In the genomic region with DNA sequence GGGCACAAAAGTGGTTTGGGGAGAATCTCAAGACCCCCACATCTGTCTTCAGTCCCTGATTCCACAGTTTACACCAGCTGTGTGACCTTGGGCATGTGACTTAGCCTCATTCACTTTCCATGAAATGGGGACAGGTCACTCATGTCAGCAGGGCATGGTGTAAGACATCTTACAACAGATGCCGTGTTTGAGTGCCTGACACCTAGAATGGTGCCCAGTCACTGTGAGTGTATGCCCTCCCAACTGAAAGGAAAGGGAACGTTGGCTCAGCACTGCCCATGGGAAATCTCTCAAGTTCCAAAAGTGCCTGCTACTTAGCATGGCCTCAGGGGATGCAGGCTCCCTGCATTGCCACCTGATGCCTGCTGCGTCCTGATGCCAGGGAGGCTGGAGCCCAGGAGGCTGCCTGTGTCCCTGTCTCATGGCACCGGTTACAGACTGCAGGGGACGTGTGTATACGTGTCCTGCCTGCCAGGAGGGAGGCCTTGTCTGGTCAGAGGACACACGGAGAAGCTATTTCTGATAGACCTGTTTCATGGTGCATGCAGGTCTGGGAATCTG, we compare ENCODE assay signal across 20 cellular contexts. TPM values are rescaled to one million over a fixed set of nuclear protein-coding genes. Genes with fewer than 3 reads are reported as not detected.
DNase-seq lines count a peak whose midpoint lies in the region; ATAC-seq and TF ChIP-seq lines count a peak whose summit lies in the region.
"Had no signal": no experiment of that assay in that cellular context is flagged by ENCODE, and none has a peak within 500 bp of the region (broad histone marks: within the 10 kb centered on the region; RNA-seq: fewer than 3 reads in every experiment).

No MANE protein-coding gene starts in this region.

- no peak for TF ChIP-seq POLR2A in body of pancreas (IDR thresholded peaks at IDR 0.05)

- no peak overlapping the region for H3K4me3 Mint-ChIP-seq in activated T-cell treated with anti-CD3 and anti-CD28 coated beads, Interleukin-2, amount 50 U/mL, for 72 hours
- H3K4me3 Mint-ChIP-seq in central memory CD8-positive, alpha-beta T cell, result peak overlapping the region; percentile 16
- H3K4me3 Mint-ChIP-seq: dendritic cell treated with granulocyte-macrophage colony-stimulating factor and Interleukin-4, amounts not matched to agents 40 ng/mL and 50 ng/mL, for 4 days; neural progenitor cell; T-helper 1 cell treated with Interleukin-12 subunit alpha and Interleukin-12 subunit beta and Interleukin-4 antibody, amounts not matched to agents 30 μg/mL and 1 μg/mL, for 36 hours had no signal

- H3K9me3 ChIP-seq in DND-41 (ENCODE audit: insufficient read depth, low read length, severe bottlenecking) (no peaks in the 10 kb centered on the region), psoas muscle (no peaks in the 10 kb centered on the region), body of pancreas (no peaks in the 10 kb centered on the region)
- H3K9me3 ChIP-seq: A549, BE2C, lower lobe of right lung had no signal

- H3K36me3 Mint-ChIP-seq in activated T-cell treated with anti-CD3 and anti-CD28 coated beads, Interleukin-2, amount 50 U/mL, for 72 hours (ENCODE audit: insufficient read depth in 2 of 2), result peaks cover 11 to 28% of the 10 kb centered on the region in 2 donors
- H3K36me3 Mint-ChIP-seq in central memory CD8-positive, alpha-beta T cell (ENCODE audit: insufficient read depth), result peaks cover 67% of the 10 kb centered on the region

- peaks cover 89% of the 10 kb centered on the region for H3K36me3 ChIP-seq in DND-41 (ENCODE audit: insufficient read depth, low read length)
- H3K36me3 ChIP-seq in psoas muscle (ENCODE audit: insufficient read depth in 1 of 2, low read depth in 1 of 2), result peaks cover 5 to 69% of the 10 kb centered on the region in 2 donors
- H3K36me3 ChIP-seq in body of pancreas (replicated peaks in 1 of 2; ENCODE audit: insufficient read depth in 1 of 2, low read depth in 2 of 2), result peaks cover 0 to 25% of the 10 kb centered on the region in 2 donors

- H3K27ac Mint-ChIP-seq in activated T-cell treated with anti-CD3 and anti-CD28 coated beads, Interleukin-2, amount 50 U/mL, for 72 hours, result peak overlapping the region; percentile 13
- H3K27ac Mint-ChIP-seq in central memory CD8-positive, alpha-beta T cell (ENCODE audit: low read depth), result no peak overlapping the region
- H3K27ac Mint-ChIP-seq: dendritic cell treated with granulocyte-macrophage colony-stimulating factor and Interleukin-4, amounts not matched to agents 40 ng/mL and 50 ng/mL, for 4 days; neural progenitor cell had no signal

- H3K4me1 Mint-ChIP-seq in activated T-cell treated with anti-CD3 and anti-CD28 coated beads, Interleukin-2, amount 50 U/mL, for 72 hours (ENCODE audit: low read depth), result peaks cover 11% of the 10 kb centered on the region
- peaks cover 12% of the 10 kb centered on the region for H3K4me1 Mint-ChIP-seq in central memory CD8-positive, alpha-beta T cell
- H3K4me1 Mint-ChIP-seq: neural progenitor cell had no signal

- no peak overlapping the region for H2AFZ ChIP-seq in DND-41 (ENCODE audit: low read depth, low read length)
- H2AFZ ChIP-seq: neural progenitor cell had no signal

- 38 to 87% (median 40%) methylated on average over 7 of the region's 7 CpGs for WGBS in psoas muscle, 3 donors
- 92 to 93% methylated on average over 7 of the region's 7 CpGs for WGBS in body of pancreas, 2 donors

- no peak for DNase-seq in activated T-cell treated with anti-CD3 and anti-CD28 coated beads, Interleukin-2, amount 50 U/mL, for 72 hours
- DNase-seq in activated T-cell treated with anti-CD3 and anti-CD28 coated beads for 4 hours (no peak), DND-41 (no peak), psoas muscle (no peak), body of pancreas (no peak), cerebellar cortex (ENCODE audit: low spot score) (no peak)
- DNase-seq in central memory CD8-positive, alpha-beta T cell (ENCODE audit: low spot score in 2 of 2), result no peak
- DNase-seq: activated gamma-delta T cell; BE2C; glutamatergic neuron; kidney glomerular epithelial cell; lower lobe of right lung; NCI-H1092 treated with DMSO at 0.1 percent for 48 hours; NCI-H1930; stimulated activated CD8-positive, alpha-beta memory T cell treated with anti-CD3 and anti-CD28 coated beads, Interleukin-4, amount 100 ng/mL, for 48 hours had no signal

- no peak overlapping the region for H3K9ac ChIP-seq in DND-41 (ENCODE audit: low read depth, low read length)
- H3K9ac ChIP-seq: neural progenitor cell had no signal

- H3K27me3 Mint-ChIP-seq in activated T-cell treated with anti-CD3 and anti-CD28 coated beads, Interleukin-2, amount 50 U/mL, for 72 hours (ENCODE audit: low read depth), result no peaks in the 10 kb centered on the region
- H3K27me3 Mint-ChIP-seq in central memory CD8-positive, alpha-beta T cell, result no peaks in the 10 kb centered on the region
- H3K27me3 Mint-ChIP-seq: dendritic cell treated with granulocyte-macrophage colony-stimulating factor and Interleukin-4, amounts not matched to agents 40 ng/mL and 50 ng/mL, for 4 days had no signal

- intact Hi-C loops in psoas muscle (cut with DNase I) (no loop called here), body of pancreas (cut with DNase I) (no loop called here)

- TF ChIP-seq CTCF in DND-41 (IDR thresholded peaks at IDR 0.05; ENCODE audit: borderline replicate concordance, extremely low read depth, low read length, poor library complexity, severe bottlenecking), result no peak
- TF ChIP-seq CTCF in psoas muscle (IDR thresholded peaks at IDR 0.05), result no peak
- no peak for TF ChIP-seq CTCF in body of pancreas (IDR thresholded peaks at IDR 0.05)

- H3K27me3 ChIP-seq in DND-41 (ENCODE audit: insufficient read depth, low read length, poor library complexity), result no peaks in the 10 kb centered on the region
- no peaks in the 10 kb centered on the region for H3K27me3 ChIP-seq in psoas muscle (ENCODE audit: insufficient read depth in 3 of 3, low read length in 2 of 3)
- H3K27me3 ChIP-seq in body of pancreas, result no peaks in the 10 kb centered on the region
- H3K27me3 ChIP-seq: BE2C, neural progenitor cell had no signal

- H3K27ac ChIP-seq in DND-41 (ENCODE audit: low read length) (no peak overlapping the region), psoas muscle (no peak overlapping the region), body of pancreas (no peak overlapping the region)
- H3K27ac ChIP-seq: A549, lower lobe of right lung, neural progenitor cell had no signal

- H3K9me3 Mint-ChIP-seq in activated T-cell treated with anti-CD3 and anti-CD28 coated beads, Interleukin-2, amount 50 U/mL, for 72 hours, result no peaks in the 10 kb centered on the region
- H3K9me3 Mint-ChIP-seq in central memory CD8-positive, alpha-beta T cell, result no peaks in the 10 kb centered on the region
- H3K9me3 Mint-ChIP-seq: dendritic cell treated with granulocyte-macrophage colony-stimulating factor and Interleukin-4, amounts not matched to agents 40 ng/mL and 50 ng/mL, for 4 days; neural progenitor cell; T-helper 1 cell treated with Interleukin-12 subunit alpha and Interleukin-12 subunit beta and Interleukin-4 antibody, amounts not matched to agents 30 μg/mL and 1 μg/mL, for 36 hours had no signal

- H3K4me1 ChIP-seq in DND-41 (ENCODE audit: insufficient read depth, low read length), result no peaks in the 10 kb centered on the region
- H3K4me1 ChIP-seq in psoas muscle, result no peaks in the 10 kb centered on the region
- no peaks in the 10 kb centered on the region for H3K4me1 ChIP-seq in body of pancreas
- H3K4me1 ChIP-seq: A549, BE2C, neural progenitor cell had no signal

- no peak for ATAC-seq in activated T-cell treated with anti-CD3 and anti-CD28 coated beads, Interleukin-2, amount 50 U/mL, for 72 hours (replicated peaks in 1 of 2)
- peak; percentile 25; the same call in 2 of the 3 replicates for ATAC-seq in DND-41 (ENCODE audit: insufficient read depth, low read depth)
- no peak for ATAC-seq in central memory CD8-positive, alpha-beta T cell (replicated peaks; ENCODE audit: extremely low read depth, poor library complexity, severe bottlenecking)
- ATAC-seq in psoas muscle, result peak; percentile 48 to 76 (median 55)
- no peak for ATAC-seq in HG02840 (IDR thresholded peaks at IDR 0.05; ENCODE audit: low FRiP score, unreplicated experiment)
- no peak for ATAC-seq in body of pancreas
- ATAC-seq: A549 had no signal

- H3K79me2 ChIP-seq in DND-41 (ENCODE audit: insufficient read depth, low read length), result peaks cover 74% of the 10 kb centered on the region

- peaks cover 51% of the 10 kb centered on the region for H4K20me1 ChIP-seq in DND-41 (ENCODE audit: insufficient read depth, low read length)

- no peak overlapping the region for H3K4me2 ChIP-seq in DND-41 (ENCODE audit: insufficient read depth, low read length)
- H3K4me2 ChIP-seq: A549, neural progenitor cell had no signal

- H3K4me3 ChIP-seq in DND-41 (ENCODE audit: low read depth in 1 of 2, low read length in 2 of 2) (no peak overlapping the region), psoas muscle (no peak overlapping the region), body of pancreas (no peak overlapping the region)
- H3K4me3 ChIP-seq: A549, lower lobe of right lung, neural progenitor cell had no signal

RNA-seq across cellular contexts. Expression of gene RNF4, which starts 32.2 kb away (rescaled TPM):
- total RNA-seq in activated T-cell treated with anti-CD3 and anti-CD28 coated beads, Interleukin-2, amount 50 U/mL, for 72 hours, result 10 to 100 TPM; 86.3 to 97.0 TPM
- total RNA-seq in psoas muscle, result 10 to 100 TPM; 20.1 to 37.7 (median 31.3) TPM
- 10 to 100 TPM; 18.1 to 50.2 (median 30.7) TPM for polyA plus RNA-seq in psoas muscle
- total RNA-seq in body of pancreas, result 10 to 100 TPM; 29.0 to 29.3 TPM

RNA-seq across cellular contexts. Expression of gene FAM193A, which starts 35.3 kb away (rescaled TPM):
- total RNA-seq in activated T-cell treated with anti-CD3 and anti-CD28 coated beads, Interleukin-2, amount 50 U/mL, for 72 hours, result 10 to 100 TPM; 36.2 to 36.5 TPM
- total RNA-seq in psoas muscle (10 to 100 TPM; 14.6 to 20.0 (median 17.9) TPM), body of pancreas (10 to 100 TPM; 14.8 to 22.7 TPM)
- 10 to 100 TPM in 1 of 3 donors, 1 to 10 TPM in 2; 7.5 to 14.4 (median 9.3) TPM for polyA plus RNA-seq in psoas muscle

Comparison
In these comparisons a context has a peak if more than half of its experiments do, and no peak if none do; other contexts are left out.
1. ATAC-seq: peak in DND-41 (single experiment) and psoas muscle (4 of 4); none in activated T-cell treated with anti-CD3 and anti-CD28 coated beads, Interleukin-2, amount 50 U/mL, for 72 hours (0 of 2), central memory CD8-positive, alpha-beta T cell (single experiment), HG02840 (single experiment) and body of pancreas (single experiment).